1 cellular context compared by ENCODE assay signal in the genomic region with DNA sequence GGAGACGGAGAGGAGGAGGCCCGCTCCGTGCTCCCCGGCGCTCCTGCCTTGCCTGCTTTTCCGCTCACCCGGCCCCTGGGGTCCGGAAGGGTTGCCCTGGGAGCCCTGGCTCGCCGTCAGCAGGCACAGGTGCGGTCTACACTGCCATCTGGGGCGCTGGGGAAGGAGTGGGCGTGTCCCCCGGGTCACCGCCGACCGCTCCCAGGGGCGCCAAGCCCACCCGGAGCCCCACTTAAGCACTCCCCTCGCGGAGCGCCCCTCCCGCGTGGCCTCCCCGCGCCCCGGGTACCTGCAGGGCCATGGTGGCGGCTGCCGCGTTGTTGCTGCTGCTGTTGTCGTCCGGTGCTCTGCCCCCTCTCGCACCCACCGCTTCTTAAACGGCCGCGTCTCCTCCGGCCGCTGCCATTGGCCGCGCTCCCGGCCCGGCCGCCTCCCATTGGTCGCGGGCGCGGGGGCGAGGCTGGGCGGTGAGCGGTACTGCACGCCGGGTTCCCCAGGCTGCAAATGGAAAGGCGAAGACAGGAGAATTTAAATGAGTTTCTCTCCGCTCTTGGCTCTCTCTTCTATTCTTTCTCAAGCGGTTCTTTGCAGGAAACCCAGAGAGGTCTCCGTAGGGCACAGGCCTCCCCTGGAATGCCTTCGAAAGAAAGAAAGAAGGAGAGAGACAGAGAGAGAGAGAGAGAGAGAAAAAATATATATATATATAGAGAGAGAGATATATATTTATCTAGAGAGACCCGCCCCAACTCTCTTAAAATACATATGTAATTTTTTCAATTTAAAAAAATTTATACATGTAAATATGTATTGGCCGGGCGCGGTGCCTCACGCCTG.
A peak's percentile ranks its signal among the peaks of the same experiment; 100 is the strongest.
TF ChIP-seq lines count a peak whose summit lies in the region.

A gene (minus strand): TSS at position 349 of the 834 bp plus-strand sequence. CDS start 48 bp downstream, at position 301.

TF ChIP-seq in HepG2, 621 proteins besides CTCF, POLR2A, EP300 and RAD21 (continued from another document and continues in another):
- TF ChIP-seq KDM2A (CRISPR knock-in tag; IDR thresholded peaks at IDR 0.05; ENCODE audit: borderline replicate concordance, low read depth), result peak; percentile 67; the same call in 1 of the 2 replicates
- peak; percentile 97 for TF ChIP-seq SAP130 (CRISPR knock-in tag; IDR thresholded peaks at IDR 0.05; ENCODE audit: low read depth)
- peak; percentile 45; the same call in 1 of the 2 replicates for TF ChIP-seq TGIF2 (CRISPR knock-in tag; IDR thresholded peaks at IDR 0.05)
- no peak for TF ChIP-seq POLR2G (IDR thresholded peaks at IDR 0.05; ENCODE audit: low read depth, low read length)
- TF ChIP-seq, protein P1, sequence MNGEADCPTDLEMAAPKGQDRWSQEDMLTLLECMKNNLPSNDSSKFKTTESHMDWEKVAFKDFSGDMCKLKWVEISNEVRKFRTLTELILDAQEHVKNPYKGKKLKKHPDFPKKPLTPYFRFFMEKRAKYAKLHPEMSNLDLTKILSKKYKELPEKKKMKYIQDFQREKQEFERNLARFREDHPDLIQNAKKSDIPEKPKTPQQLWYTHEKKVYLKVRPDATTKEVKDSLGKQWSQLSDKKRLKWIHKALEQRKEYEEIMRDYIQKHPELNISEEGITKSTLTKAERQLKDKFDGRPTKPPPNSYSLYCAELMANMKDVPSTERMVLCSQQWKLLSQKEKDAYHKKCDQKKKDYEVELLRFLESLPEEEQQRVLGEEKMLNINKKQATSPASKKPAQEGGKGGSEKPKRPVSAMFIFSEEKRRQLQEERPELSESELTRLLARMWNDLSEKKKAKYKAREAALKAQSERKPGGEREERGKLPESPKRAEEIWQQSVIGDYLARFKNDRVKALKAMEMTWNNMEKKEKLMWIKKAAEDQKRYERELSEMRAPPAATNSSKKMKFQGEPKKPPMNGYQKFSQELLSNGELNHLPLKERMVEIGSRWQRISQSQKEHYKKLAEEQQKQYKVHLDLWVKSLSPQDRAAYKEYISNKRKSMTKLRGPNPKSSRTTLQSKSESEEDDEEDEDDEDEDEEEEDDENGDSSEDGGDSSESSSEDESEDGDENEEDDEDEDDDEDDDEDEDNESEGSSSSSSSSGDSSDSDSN (CRISPR knock-in tag; IDR thresholded peaks at IDR 0.05), result no peak; the same call in none of the 2 replicates
- peak; percentile 91 for TF ChIP-seq HDAC1 (CRISPR knock-in tag; IDR thresholded peaks at IDR 0.05)
- TF ChIP-seq NFKB2 (CRISPR knock-in tag; IDR thresholded peaks at IDR 0.05; ENCODE audit: borderline replicate concordance), result 0 out of 2 replicates have a peak, but pooled peaks have one; percentile 60
- TF ChIP-seq ZBTB8A (CRISPR knock-in tag; IDR thresholded peaks at IDR 0.05; ENCODE audit: borderline replicate concordance, low read depth), result no peak
- TF ChIP-seq, protein P2, sequence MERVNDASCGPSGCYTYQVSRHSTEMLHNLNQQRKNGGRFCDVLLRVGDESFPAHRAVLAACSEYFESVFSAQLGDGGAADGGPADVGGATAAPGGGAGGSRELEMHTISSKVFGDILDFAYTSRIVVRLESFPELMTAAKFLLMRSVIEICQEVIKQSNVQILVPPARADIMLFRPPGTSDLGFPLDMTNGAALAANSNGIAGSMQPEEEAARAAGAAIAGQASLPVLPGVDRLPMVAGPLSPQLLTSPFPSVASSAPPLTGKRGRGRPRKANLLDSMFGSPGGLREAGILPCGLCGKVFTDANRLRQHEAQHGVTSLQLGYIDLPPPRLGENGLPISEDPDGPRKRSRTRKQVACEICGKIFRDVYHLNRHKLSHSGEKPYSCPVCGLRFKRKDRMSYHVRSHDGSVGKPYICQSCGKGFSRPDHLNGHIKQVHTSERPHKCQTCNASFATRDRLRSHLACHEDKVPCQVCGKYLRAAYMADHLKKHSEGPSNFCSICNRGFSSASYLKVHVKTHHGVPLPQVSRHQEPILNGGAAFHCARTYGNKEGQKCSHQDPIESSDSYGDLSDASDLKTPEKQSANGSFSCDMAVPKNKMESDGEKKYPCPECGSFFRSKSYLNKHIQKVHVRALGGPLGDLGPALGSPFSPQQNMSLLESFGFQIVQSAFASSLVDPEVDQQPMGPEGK (CRISPR knock-in tag; IDR thresholded peaks at IDR 0.05), result peak; percentile 67
- TF ChIP-seq DMAP1 (CRISPR knock-in tag; IDR thresholded peaks at IDR 0.05), result peak; percentile 48; the same call in 1 of the 2 replicates
- peak; percentile 26; the same call in 1 of the 2 replicates for TF ChIP-seq EEA1 (CRISPR knock-in tag; IDR thresholded peaks at IDR 0.05; ENCODE audit: borderline replicate concordance)
- TF ChIP-seq ETV5 (CRISPR knock-in tag; IDR thresholded peaks at IDR 0.05; ENCODE audit: borderline replicate concordance), result peak; percentile 11; the same call in 1 of the 2 replicates
- TF ChIP-seq, protein P3, sequence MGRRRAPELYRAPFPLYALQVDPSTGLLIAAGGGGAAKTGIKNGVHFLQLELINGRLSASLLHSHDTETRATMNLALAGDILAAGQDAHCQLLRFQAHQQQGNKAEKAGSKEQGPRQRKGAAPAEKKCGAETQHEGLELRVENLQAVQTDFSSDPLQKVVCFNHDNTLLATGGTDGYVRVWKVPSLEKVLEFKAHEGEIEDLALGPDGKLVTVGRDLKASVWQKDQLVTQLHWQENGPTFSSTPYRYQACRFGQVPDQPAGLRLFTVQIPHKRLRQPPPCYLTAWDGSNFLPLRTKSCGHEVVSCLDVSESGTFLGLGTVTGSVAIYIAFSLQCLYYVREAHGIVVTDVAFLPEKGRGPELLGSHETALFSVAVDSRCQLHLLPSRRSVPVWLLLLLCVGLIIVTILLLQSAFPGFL (CRISPR knock-in tag; IDR thresholded peaks at IDR 0.05), result no peak
- TF ChIP-seq KAT2B (IDR thresholded peaks at IDR 0.05; ENCODE audit: borderline replicate concordance, low read depth, low read length), result no peak
- TF ChIP-seq ZFX (CRISPR knock-in tag; IDR thresholded peaks at IDR 0.05; ENCODE audit: low read depth), result peak; percentile 43; the same call in 1 of the 2 replicates
- TF ChIP-seq TMF1 (CRISPR knock-in tag; IDR thresholded peaks at IDR 0.05; ENCODE audit: low read depth), result no peak
- TF ChIP-seq, protein P4, sequence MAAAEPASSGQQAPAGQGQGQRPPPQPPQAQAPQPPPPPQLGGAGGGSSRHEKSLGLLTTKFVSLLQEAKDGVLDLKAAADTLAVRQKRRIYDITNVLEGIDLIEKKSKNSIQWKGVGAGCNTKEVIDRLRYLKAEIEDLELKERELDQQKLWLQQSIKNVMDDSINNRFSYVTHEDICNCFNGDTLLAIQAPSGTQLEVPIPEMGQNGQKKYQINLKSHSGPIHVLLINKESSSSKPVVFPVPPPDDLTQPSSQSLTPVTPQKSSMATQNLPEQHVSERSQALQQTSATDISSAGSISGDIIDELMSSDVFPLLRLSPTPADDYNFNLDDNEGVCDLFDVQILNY (CRISPR knock-in tag; conservative IDR thresholded peaks at IDR 0.05), result peak; percentile 75; the same call in 1 of the 2 replicates
- TF ChIP-seq, protein P5, sequence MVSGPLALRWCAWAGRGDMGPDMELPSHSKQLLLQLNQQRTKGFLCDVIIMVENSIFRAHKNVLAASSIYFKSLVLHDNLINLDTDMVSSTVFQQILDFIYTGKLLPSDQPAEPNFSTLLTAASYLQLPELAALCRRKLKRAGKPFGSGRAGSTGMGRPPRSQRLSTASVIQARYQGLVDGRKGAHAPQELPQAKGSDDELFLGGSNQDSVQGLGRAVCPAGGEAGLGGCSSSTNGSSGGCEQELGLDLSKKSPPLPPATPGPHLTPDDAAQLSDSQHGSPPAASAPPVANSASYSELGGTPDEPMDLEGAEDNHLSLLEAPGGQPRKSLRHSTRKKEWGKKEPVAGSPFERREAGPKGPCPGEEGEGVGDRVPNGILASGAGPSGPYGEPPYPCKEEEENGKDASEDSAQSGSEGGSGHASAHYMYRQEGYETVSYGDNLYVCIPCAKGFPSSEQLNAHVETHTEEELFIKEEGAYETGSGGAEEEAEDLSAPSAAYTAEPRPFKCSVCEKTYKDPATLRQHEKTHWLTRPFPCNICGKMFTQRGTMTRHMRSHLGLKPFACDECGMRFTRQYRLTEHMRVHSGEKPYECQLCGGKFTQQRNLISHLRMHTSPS (CRISPR knock-in tag; IDR thresholded peaks at IDR 0.05; ENCODE audit: low read depth), result no peak
- TF ChIP-seq, protein P6, sequence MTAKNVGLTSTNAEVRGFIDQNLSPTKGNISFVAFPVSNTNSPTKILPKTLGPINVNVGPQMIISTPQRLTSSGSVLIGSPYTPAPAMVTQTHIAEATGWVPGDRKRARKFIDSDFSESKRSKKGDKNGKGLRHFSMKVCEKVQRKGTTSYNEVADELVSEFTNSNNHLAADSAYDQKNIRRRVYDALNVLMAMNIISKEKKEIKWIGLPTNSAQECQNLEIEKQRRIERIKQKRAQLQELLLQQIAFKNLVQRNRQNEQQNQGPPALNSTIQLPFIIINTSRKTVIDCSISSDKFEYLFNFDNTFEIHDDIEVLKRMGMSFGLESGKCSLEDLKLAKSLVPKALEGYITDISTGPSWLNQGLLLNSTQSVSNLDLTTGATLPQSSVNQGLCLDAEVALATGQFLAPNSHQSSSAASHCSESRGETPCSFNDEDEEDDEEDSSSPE (CRISPR knock-in tag; IDR thresholded peaks at IDR 0.05), result peak; percentile 94
- TF ChIP-seq, protein P7, sequence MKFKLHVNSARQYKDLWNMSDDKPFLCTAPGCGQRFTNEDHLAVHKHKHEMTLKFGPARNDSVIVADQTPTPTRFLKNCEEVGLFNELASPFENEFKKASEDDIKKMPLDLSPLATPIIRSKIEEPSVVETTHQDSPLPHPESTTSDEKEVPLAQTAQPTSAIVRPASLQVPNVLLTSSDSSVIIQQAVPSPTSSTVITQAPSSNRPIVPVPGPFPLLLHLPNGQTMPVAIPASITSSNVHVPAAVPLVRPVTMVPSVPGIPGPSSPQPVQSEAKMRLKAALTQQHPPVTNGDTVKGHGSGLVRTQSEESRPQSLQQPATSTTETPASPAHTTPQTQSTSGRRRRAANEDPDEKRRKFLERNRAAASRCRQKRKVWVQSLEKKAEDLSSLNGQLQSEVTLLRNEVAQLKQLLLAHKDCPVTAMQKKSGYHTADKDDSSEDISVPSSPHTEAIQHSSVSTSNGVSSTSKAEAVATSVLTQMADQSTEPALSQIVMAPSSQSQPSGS (CRISPR knock-in tag; IDR thresholded peaks at IDR 0.05), result 0 out of 2 replicates have a peak, but pooled peaks have one; percentile 14
- no peak for TF ChIP-seq TEAD2 (CRISPR knock-in tag; IDR thresholded peaks at IDR 0.05)
- peak; percentile 33; the same call in 1 of the 2 replicates for TF ChIP-seq ZNF724P (CRISPR knock-in tag; IDR thresholded peaks at IDR 0.05; ENCODE audit: borderline replicate concordance)
- TF ChIP-seq, protein P8, sequence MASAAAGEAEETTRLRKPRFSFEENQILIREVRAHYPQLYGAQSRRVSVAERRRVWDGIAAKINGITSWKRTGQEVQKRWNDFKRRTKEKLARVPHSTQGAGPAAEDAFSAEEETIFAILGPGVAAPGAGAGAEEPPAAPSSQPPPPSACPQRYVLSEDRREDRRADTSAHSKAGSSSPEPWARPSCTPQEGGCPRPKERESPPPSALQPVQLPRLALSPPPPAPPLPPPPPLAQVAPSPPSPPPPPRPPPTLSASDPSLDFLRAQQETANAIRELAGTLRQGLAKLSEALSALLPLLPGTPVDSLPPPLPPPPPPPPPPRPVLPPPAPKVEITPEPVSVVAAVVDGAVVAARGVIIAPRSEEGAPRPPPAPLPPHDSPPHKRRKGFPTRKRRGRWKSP (CRISPR knock-in tag; IDR thresholded peaks at IDR 0.05), result no peak
- no peak for TF ChIP-seq AKAP8 (CRISPR knock-in tag; IDR thresholded peaks at IDR 0.05)
- TF ChIP-seq, protein P9, sequence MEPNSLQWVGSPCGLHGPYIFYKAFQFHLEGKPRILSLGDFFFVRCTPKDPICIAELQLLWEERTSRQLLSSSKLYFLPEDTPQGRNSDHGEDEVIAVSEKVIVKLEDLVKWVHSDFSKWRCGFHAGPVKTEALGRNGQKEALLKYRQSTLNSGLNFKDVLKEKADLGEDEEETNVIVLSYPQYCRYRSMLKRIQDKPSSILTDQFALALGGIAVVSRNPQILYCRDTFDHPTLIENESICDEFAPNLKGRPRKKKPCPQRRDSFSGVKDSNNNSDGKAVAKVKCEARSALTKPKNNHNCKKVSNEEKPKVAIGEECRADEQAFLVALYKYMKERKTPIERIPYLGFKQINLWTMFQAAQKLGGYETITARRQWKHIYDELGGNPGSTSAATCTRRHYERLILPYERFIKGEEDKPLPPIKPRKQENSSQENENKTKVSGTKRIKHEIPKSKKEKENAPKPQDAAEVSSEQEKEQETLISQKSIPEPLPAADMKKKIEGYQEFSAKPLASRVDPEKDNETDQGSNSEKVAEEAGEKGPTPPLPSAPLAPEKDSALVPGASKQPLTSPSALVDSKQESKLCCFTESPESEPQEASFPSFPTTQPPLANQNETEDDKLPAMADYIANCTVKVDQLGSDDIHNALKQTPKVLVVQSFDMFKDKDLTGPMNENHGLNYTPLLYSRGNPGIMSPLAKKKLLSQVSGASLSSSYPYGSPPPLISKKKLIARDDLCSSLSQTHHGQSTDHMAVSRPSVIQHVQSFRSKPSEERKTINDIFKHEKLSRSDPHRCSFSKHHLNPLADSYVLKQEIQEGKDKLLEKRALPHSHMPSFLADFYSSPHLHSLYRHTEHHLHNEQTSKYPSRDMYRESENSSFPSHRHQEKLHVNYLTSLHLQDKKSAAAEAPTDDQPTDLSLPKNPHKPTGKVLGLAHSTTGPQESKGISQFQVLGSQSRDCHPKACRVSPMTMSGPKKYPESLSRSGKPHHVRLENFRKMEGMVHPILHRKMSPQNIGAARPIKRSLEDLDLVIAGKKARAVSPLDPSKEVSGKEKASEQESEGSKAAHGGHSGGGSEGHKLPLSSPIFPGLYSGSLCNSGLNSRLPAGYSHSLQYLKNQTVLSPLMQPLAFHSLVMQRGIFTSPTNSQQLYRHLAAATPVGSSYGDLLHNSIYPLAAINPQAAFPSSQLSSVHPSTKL (CRISPR knock-in tag; IDR thresholded peaks at IDR 0.05), result peak; percentile 3; the same call in 1 of the 2 replicates
- TF ChIP-seq ZKSCAN1 (IDR thresholded peaks at IDR 0.05; ENCODE audit: low read length), result no peak
- TF ChIP-seq, protein P10, sequence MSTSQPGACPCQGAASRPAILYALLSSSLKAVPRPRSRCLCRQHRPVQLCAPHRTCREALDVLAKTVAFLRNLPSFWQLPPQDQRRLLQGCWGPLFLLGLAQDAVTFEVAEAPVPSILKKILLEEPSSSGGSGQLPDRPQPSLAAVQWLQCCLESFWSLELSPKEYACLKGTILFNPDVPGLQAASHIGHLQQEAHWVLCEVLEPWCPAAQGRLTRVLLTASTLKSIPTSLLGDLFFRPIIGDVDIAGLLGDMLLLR (CRISPR knock-in tag; IDR thresholded peaks at IDR 0.05), result peak; percentile 74; the same call in 1 of the 2 replicates
- no peak for TF ChIP-seq GPN1 (CRISPR knock-in tag; IDR thresholded peaks at IDR 0.05; ENCODE audit: borderline replicate concordance)
- TF ChIP-seq, protein P11, sequence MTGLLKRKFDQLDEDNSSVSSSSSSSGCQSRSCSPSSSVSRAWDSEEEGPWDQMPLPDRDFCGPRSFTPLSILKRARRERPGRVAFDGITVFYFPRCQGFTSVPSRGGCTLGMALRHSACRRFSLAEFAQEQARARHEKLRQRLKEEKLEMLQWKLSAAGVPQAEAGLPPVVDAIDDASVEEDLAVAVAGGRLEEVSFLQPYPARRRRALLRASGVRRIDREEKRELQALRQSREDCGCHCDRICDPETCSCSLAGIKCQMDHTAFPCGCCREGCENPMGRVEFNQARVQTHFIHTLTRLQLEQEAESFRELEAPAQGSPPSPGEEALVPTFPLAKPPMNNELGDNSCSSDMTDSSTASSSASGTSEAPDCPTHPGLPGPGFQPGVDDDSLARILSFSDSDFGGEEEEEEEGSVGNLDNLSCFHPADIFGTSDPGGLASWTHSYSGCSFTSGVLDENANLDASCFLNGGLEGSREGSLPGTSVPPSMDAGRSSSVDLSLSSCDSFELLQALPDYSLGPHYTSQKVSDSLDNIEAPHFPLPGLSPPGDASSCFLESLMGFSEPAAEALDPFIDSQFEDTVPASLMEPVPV (CRISPR knock-in tag; IDR thresholded peaks at IDR 0.05), result peak; percentile 71; the same call in 1 of the 2 replicates
